Comparison of ENCODE assay signal across 24 cellular contexts in the genomic region with DNA sequence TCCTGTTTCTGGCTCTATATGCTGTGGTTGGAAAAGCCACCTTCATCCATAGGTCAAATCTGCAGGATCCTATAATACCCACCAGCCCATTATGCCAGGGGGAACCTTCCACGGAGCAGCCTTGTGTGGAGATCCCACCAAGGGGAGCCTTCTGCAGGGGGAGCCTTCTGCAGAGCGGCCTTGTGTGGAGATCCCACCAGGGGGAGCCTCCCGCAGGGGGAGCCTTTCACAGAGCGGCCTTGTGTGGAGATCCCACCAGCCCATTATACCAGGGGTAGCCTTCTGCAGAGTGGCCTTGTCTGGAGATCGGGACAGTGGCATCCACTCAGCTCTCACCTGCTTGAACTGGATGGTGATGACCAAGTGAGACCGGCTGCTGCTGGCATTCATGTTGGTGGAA.
DNase-seq lines count a peak whose midpoint lies in the region; ATAC-seq and TF ChIP-seq lines count a peak whose summit lies in the region.
"Had no signal": no experiment of that assay in that cellular context is flagged by ENCODE, and none has a peak within 500 bp of the region (broad histone marks: within the 10 kb centered on the region; RNA-seq: fewer than 3 reads in every experiment).

No MANE protein-coding gene starts in this region.

- no peaks in the 10 kb centered on the region for H3K9me3 ChIP-seq in Panc1 (ENCODE audit: control insufficient read depth, insufficient read depth, low read depth, low read length)
- H3K9me3 ChIP-seq: heart left ventricle had no signal

- intact Hi-C loops in Panc1 (cut with micrococcal nuclease; ENCODE audit: unreplicated experiment) (no loop called here), sciatic nerve (cut with DNase I) (loop anchor here (5.0 kb wide), 1 partner anchor 747 kb away; no protein-coding TSS in a partner anchor)

- H3K4me3 ChIP-seq in GM06990 (replicated peaks; ENCODE audit: low read depth, low read length) (no peak overlapping the region), H7 (ENCODE audit: insufficient read depth, low read depth, low read length) (no peak overlapping the region), Panc1 (ENCODE audit: low read depth in 2 of 2, low read length in 2 of 2) (no peak overlapping the region)
- H3K4me3 ChIP-seq: heart left ventricle, SK-N-MC had no signal

- 0 out of 2 replicates have a peak, but pooled peaks have one; percentile 24 for ATAC-seq in Panc1
- no peak for ATAC-seq in sciatic nerve
- ATAC-seq: CD8-positive, alpha-beta T cell; left cardiac atrium; T-helper 17 cell had no signal

- in situ Hi-C loops in Panc1 (cut with HindIII; ENCODE audit: low pct_unique_long_range_greater_than_20kb, low sequenced_read_pairs) = no loop called here

- TF ChIP-seq CTCF in GM06990 (IDR thresholded peaks at IDR 0.05; ENCODE audit: insufficient read depth, low read length, poor library complexity, severe bottlenecking) = peak; percentile 7
- TF ChIP-seq CTCF in Panc1 (IDR thresholded peaks at IDR 0.05) = no peak

- H3K36me3 ChIP-seq in GM06990 (ENCODE audit: control insufficient read depth, insufficient read depth, low read length) (no peaks in the 10 kb centered on the region), H7 (replicated peaks; ENCODE audit: control insufficient read depth, insufficient read depth, low read length) (no peaks in the 10 kb centered on the region), Panc1 (ENCODE audit: control insufficient read depth, insufficient read depth, low read length) (no peaks in the 10 kb centered on the region)
- H3K36me3 ChIP-seq: heart left ventricle had no signal

- H3K27me3 ChIP-seq in GM06990 (replicated peaks; ENCODE audit: control insufficient read depth, insufficient read depth, low read length) = no peaks in the 10 kb centered on the region
- H3K27me3 ChIP-seq in H7 (ENCODE audit: control insufficient read depth, insufficient read depth, low read length) = no peaks in the 10 kb centered on the region
- no peaks in the 10 kb centered on the region; the same call in 1 of the 2 replicates for H3K27me3 ChIP-seq in Panc1 (ENCODE audit: control insufficient read depth, insufficient read depth, low read length)
- H3K27me3 ChIP-seq: heart left ventricle had no signal

- H3K27ac ChIP-seq in Panc1 (ENCODE audit: low read length) = no peak overlapping the region
- H3K27ac ChIP-seq: RWPE1, SK-N-MC had no signal

- BruUV-seq in Panc1 (replicated peaks; lab: Mats Ljungman, UMichigan) = no TSS peak

- POLR2A ChIA-PET in Panc1 (lab: Charles Lee) = no interaction called here
- POLR2A ChIA-PET in HEK293T (lab: Yijun Ruan, JAX) = no interaction called here

- DNase-seq in GM06990 (ENCODE audit: extremely low read depth, insufficient read length) = no peak
- peak; percentile 54 for DNase-seq in H7
- DNase-seq in Panc1 (ENCODE audit: low read depth, low spot score) = no peak
- peak; percentile 28 for DNase-seq in germinal center (ENCODE audit: low spot score)
- no peak for DNase-seq in sciatic nerve (ENCODE audit: low spot score)
- DNase-seq in iPS-NIHi11 (ENCODE audit: low spot score) = no peak
- no peak for DNase-seq in HEK293T (ENCODE audit: extremely low spot score)
- DNase-seq: activated CD4-positive, alpha-beta T cell treated with anti-CD3 and anti-CD28 coated beads, Interleukin-2, amount 50 U/mL, for 1 hour; activated naive CD4-positive, alpha-beta T cell treated with anti-CD3 and anti-CD28 coated beads, Interleukin-2, amount 50 U/mL, for 16 hours; AML-193; anterior cingulate cortex; CD8-positive, alpha-beta T cell; cerebellar nuclear complex; effector CD4-positive, alpha-beta T cell; erythroblast; GF-D8; heart left ventricle; KBM-7; left cardiac atrium; NCI-H1694 treated with DMSO at 0.1 percent for 48 hours; NCI-H69; T-helper 17 cell had no signal

- CTCF ChIA-PET in Panc1 (lab: Charles Lee) = no interaction called here
- CTCF ChIA-PET in HEK293T (lab: Yijun Ruan, JAX) = no interaction called here

- no peaks in the 10 kb centered on the region for H3K4me1 ChIP-seq in Panc1 (ENCODE audit: control insufficient read depth, insufficient read depth, low read length)

TF ChIP-seq in HEK293T, 16 proteins besides CTCF, POLR2A, EP300 and RAD21:
- TF ChIP-seq FOXM1 (IDR thresholded peaks at IDR 0.05; ENCODE audit: borderline replicate concordance) (no peak), FOXA1 (IDR thresholded peaks at IDR 0.05) (no peak), TARDBP (IDR thresholded peaks at IDR 0.05) (no peak), LEF1 (IDR thresholded peaks at IDR 0.05; ENCODE audit: borderline replicate concordance) (no peak), FOXK2 (IDR thresholded peaks at IDR 0.05) (no peak), ARNT (IDR thresholded peaks at IDR 0.05) (no peak), HDGF (IDR thresholded peaks at IDR 0.05; ENCODE audit: borderline replicate concordance) (no peak), L3MBTL2 (conservative IDR thresholded peaks at IDR 0.05) (no peak), ZNF384 (IDR thresholded peaks at IDR 0.05) (no peak), SUZ12 (IDR thresholded peaks at IDR 0.05) (no peak), NFRKB (IDR thresholded peaks at IDR 0.05) (no peak), CTBP1 (IDR thresholded peaks at IDR 0.05; ENCODE audit: borderline replicate concordance) (no peak), ELF4 (IDR thresholded peaks at IDR 0.05) (no peak), BHLHE40 (IDR thresholded peaks at IDR 0.05; ENCODE audit: borderline replicate concordance) (no peak), SP1 (IDR thresholded peaks at IDR 0.05) (no peak)
- TF ChIP-seq, protein P1, sequence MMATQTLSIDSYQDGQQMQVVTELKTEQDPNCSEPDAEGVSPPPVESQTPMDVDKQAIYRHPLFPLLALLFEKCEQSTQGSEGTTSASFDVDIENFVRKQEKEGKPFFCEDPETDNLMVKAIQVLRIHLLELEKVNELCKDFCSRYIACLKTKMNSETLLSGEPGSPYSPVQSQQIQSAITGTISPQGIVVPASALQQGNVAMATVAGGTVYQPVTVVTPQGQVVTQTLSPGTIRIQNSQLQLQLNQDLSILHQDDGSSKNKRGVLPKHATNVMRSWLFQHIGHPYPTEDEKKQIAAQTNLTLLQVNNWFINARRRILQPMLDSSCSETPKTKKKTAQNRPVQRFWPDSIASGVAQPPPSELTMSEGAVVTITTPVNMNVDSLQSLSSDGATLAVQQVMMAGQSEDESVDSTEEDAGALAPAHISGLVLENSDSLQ (IDR thresholded peaks at IDR 0.05) = no peak

Comparison
In these comparisons a context has a peak if more than half of its experiments do, and no peak if none do; other contexts are left out.
1. DNase-seq: peak in H7 (single experiment) and germinal center (single experiment); none in GM06990 (single experiment), Panc1 (single experiment), sciatic nerve (single experiment), iPS-NIHi11 (single experiment) and HEK293T (single experiment).